8 cellular contexts compared by ENCODE assay signal in the genomic region with DNA sequence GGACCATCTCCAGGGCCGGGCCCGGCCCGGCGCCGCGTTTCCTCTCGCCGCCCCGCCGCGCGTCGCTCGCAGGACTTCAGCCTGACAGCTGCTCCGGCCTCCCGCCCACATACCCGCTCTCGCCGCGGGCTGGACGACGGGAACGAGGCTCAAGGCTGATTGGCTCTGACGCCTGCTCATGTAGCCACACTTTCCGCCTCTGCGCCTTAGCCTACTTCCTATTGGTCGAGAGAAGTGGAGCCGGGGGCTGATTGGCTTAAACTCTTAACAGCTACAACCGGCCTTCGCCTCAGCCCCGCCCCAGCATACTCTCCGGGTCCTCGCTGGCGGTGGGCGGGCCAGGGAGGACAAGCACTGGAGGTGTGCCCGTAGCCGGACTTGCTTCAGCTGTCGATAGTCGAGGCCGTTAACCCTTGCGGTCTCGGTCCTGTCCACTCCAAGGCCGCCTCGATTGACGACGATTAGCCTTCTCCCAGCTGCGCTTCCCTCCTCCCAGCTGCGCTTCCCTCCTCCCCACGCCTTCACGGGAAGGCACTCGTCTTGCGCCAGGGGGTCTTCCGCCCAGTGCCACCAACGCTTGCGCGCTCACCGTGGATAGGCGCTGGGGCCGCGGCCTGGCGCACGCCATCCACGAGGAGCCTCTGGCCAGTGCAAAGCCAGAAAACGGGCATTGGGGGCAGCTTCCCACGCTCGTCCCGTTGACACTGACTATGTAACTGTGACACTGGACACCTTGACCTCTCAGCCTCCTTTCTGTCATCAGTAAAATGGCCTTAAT. TPM values are rescaled to one million over a fixed set of nuclear protein-coding genes. Genes with fewer than 3 reads are reported as not detected.
DNase-seq lines count a peak whose midpoint lies in the region; ATAC-seq and TF ChIP-seq lines count a peak whose summit lies in the region.

A gene (minus strand): TSS at position 86 of the 778 bp plus-strand sequence. CDS start 79 bp downstream, at position 7.

- peak; percentile 37 for TF ChIP-seq POLR2A in GM19193 (IDR thresholded peaks at IDR 0.05; ENCODE audit: extremely low read depth, insufficient read depth, insufficient read length)

- H3K9me3 Mint-ChIP-seq in activated CD4-positive, alpha-beta T cell treated with anti-CD3 and anti-CD28 coated beads for 36 hours (ENCODE audit: low read depth), result no peaks in the 10 kb centered on the region

- H3K27me3 Mint-ChIP-seq in activated CD4-positive, alpha-beta T cell treated with anti-CD3 and anti-CD28 coated beads for 36 hours, result no peaks in the 10 kb centered on the region

- DNase-seq in AML-193 (lab: John Stamatoyannopoulos, UW) (peak; percentile 99), NCI-H510A treated with DMSO at 0.1 percent for 48 hours (lab: John Stamatoyannopoulos, UW) (peak; percentile 98), choroid plexus epithelial cell (ENCODE audit: low read depth) (peak; percentile 100), kidney epithelial cell (ENCODE audit: low read depth) (peak; percentile 99)
- peak; percentile 96 for DNase-seq in activated CD4-positive, alpha-beta T cell treated with anti-CD3 and anti-CD28 coated beads for 36 hours
- DNase-seq in stimulated activated CD4-positive, alpha-beta T cell treated with anti-CD3 and anti-CD28 coated beads, Interleukin-15, amount 100 ng/mL, for 48 hours (ENCODE audit: low read depth in 2 of 2), result peak; percentile 91 to 92

- no peaks in the 10 kb centered on the region for H3K36me3 ChIP-seq in kidney epithelial cell (ENCODE audit: control insufficient read depth, insufficient read depth, low read length)

- CTCF ChIA-PET in activated CD4-positive, alpha-beta T cell treated with anti-CD3 and anti-CD28 coated beads for 36 hours (lab: Charles Lee), result interaction anchor here (0.8 to 5.5 kb wide), 8 partner anchors 13 to 887 kb away, joined by 3 to 37 read pairs (median 4); a partner anchor contains a TSS

- H3K27me3 ChIP-seq in kidney epithelial cell (ENCODE audit: control insufficient read depth, insufficient read depth, low read length), result no peaks in the 10 kb centered on the region

- H3K36me3 Mint-ChIP-seq in activated CD4-positive, alpha-beta T cell treated with anti-CD3 and anti-CD28 coated beads for 36 hours (ENCODE audit: low read depth), result peaks cover 35% of the 10 kb centered on the region

- POLR2A ChIA-PET in activated CD4-positive, alpha-beta T cell treated with anti-CD3 and anti-CD28 coated beads for 36 hours (lab: Charles Lee), result interaction anchor here (0.6 to 2.3 kb wide), 10 partner anchors 11 to 546 kb away, joined by 3 to 9 read pairs (median 5); a partner anchor contains a TSS

- H3K4me1 Mint-ChIP-seq in activated CD4-positive, alpha-beta T cell treated with anti-CD3 and anti-CD28 coated beads for 36 hours, result peaks cover 32% of the 10 kb centered on the region

- ATAC-seq in HG03439 (IDR thresholded peaks at IDR 0.05; ENCODE audit: unreplicated experiment), result peak; percentile 88
- ATAC-seq in activated CD4-positive, alpha-beta T cell treated with anti-CD3 and anti-CD28 coated beads for 36 hours, result peak; percentile 89

- H3K4me3 ChIP-seq in choroid plexus epithelial cell (ENCODE audit: low read depth, low read length), result peak within 1 kb of the TSS; percentile 96
- peak within 1 kb of the TSS; percentile 94 for H3K4me3 ChIP-seq in kidney epithelial cell (ENCODE audit: low read depth, low read length)

- H3K4me3 Mint-ChIP-seq in activated CD4-positive, alpha-beta T cell treated with anti-CD3 and anti-CD28 coated beads for 36 hours, result peak within 1 kb of the TSS; percentile 92

- intact Hi-C loops in activated CD4-positive, alpha-beta T cell treated with anti-CD3 and anti-CD28 coated beads for 36 hours (cut with DNase I, micrococcal nuclease), result loop anchor here (1.0 to 10.0 kb wide), 8 partner anchors 19 to 965 kb away; a partner anchor contains a TSS

- H3K27ac Mint-ChIP-seq in activated CD4-positive, alpha-beta T cell treated with anti-CD3 and anti-CD28 coated beads for 36 hours, result peak within 1 kb of the TSS; percentile 98

- TF ChIP-seq CTCF in choroid plexus epithelial cell (conservative IDR thresholded peaks at IDR 0.05; ENCODE audit: low read depth, low read length) (no peak), kidney epithelial cell (IDR thresholded peaks at IDR 0.05; ENCODE audit: insufficient read depth, low read length, poor library complexity, severe bottlenecking) (no peak)

RNA-seq across cellular contexts. Expression of the gene that starts here (rescaled TPM):
- total RNA-seq in activated CD4-positive, alpha-beta T cell treated with anti-CD3 and anti-CD28 coated beads for 36 hours, result 10 to 100 TPM; 11.8 to 12.1 TPM
- 6.6 and 7.8 TPM in 2 replicates for total RNA-seq in kidney epithelial cell

Comparison
In these comparisons a context has a peak if more than half of its experiments do, and no peak if none do; other contexts are left out.
1. Peak in every context shown above with its lines: DNase-seq, ATAC-seq and H3K4me3 ChIP-seq.